19 cellular contexts compared by ENCODE assay signal in genomic region chr5:162786234-162786633, GRCh38.
A peak's percentile ranks its signal among the peaks of the same experiment; 100 is the strongest.
DNase-seq lines count a peak whose midpoint lies in the region; ATAC-seq and TF ChIP-seq lines count a peak whose summit lies in the region.
"Had no signal": no experiment of that assay in that cellular context is flagged by ENCODE, and none has a peak within 500 bp of the region (broad histone marks: within the 10 kb centered on the region; RNA-seq: fewer than 3 reads in every experiment).

No MANE protein-coding gene starts in this region.

- H3K27me3 Mint-ChIP-seq in neural progenitor cell (ENCODE audit: insufficient read depth, low read depth), result peaks cover 2% of the 10 kb centered on the region
- H3K27me3 Mint-ChIP-seq: T-helper 17 cell had no signal

- TF ChIP-seq POLR2A in NB4 (IDR thresholded peaks at IDR 0.05; ENCODE audit: extremely low read depth, insufficient read length), result no peak

- H3K4me1 ChIP-seq in neural progenitor cell, result no peaks in the 10 kb centered on the region
- H3K4me1 ChIP-seq: BLaER1, Peyer's patch had no signal

- DNase-seq in DMS53 (lab: John Stamatoyannopoulos, UW), result peak; percentile 61
- DNase-seq in DMS53 treated with DMSO at 0.1 percent for 48 hours (lab: John Stamatoyannopoulos, UW; ENCODE audit: unreplicated experiment), result no peak
- peak; percentile 1 for DNase-seq in NB4 (ENCODE audit: low read depth)
- DNase-seq in SK-MEL-5 (ENCODE audit: low read depth, low spot score), result peak; percentile 22
- no peak for DNase-seq in neural progenitor cell (ENCODE audit: low spot score)
- DNase-seq: 8988T, DMS153, MG63, NCI-H1417, NCI-H187 treated with DMSO at 0.1 percent for 48 hours, NCI-H748 treated with DMSO at 0.1 percent for 48 hours, Peyer's patch, SHP77 treated with DMSO at 0.1 percent for 48 hours, T-helper 17 cell had no signal

- in situ Hi-C loops in SK-MEL-5 (cut with HindIII; ENCODE audit: low pct_unique_long_range_greater_than_20kb, low sequenced_read_pairs), result no loop called here

- H3F3A ChIP-seq in neural progenitor cell (ENCODE audit: low read depth), result peaks cover 8% of the 10 kb centered on the region

- H4K20me1 ChIP-seq in neural progenitor cell (ENCODE audit: low read depth), result no peaks in the 10 kb centered on the region
- H4K20me1 ChIP-seq: BLaER1 had no signal

- no peaks in the 10 kb centered on the region for H3K36me3 Mint-ChIP-seq in neural progenitor cell

- no peak overlapping the region for H2AFZ ChIP-seq in neural progenitor cell (replicated peaks)
- H2AFZ ChIP-seq: GM23338 had no signal

- no peak overlapping the region for H3K4me2 ChIP-seq in neural progenitor cell
- H3K4me2 ChIP-seq: BLaER1, GM23338 had no signal

- no peak for TF ChIP-seq CTCF in NB4 (IDR thresholded peaks at IDR 0.05; ENCODE audit: low read depth, low read length)
- peak; percentile 16 for TF ChIP-seq CTCF in neural progenitor cell (IDR thresholded peaks at IDR 0.05)

- no peaks in the 10 kb centered on the region for H3K36me3 ChIP-seq in neural progenitor cell
- H3K36me3 ChIP-seq: BLaER1, MG63, Peyer's patch had no signal

- H3K9ac ChIP-seq in neural progenitor cell, result no peak overlapping the region
- H3K9ac ChIP-seq: BLaER1 had no signal

- no peak overlapping the region for H3K27ac Mint-ChIP-seq in neural progenitor cell
- H3K27ac Mint-ChIP-seq: GM23338, T-helper 17 cell had no signal

- no peaks in the 10 kb centered on the region for H3K9me3 ChIP-seq in neural progenitor cell (ENCODE audit: low read depth)
- H3K9me3 ChIP-seq: BLaER1, MG63, Peyer's patch had no signal

- H3K79me2 ChIP-seq in neural progenitor cell (ENCODE audit: low read depth), result no peaks in the 10 kb centered on the region

- H3K27me3 ChIP-seq in neural progenitor cell, result no peaks in the 10 kb centered on the region
- H3K27me3 ChIP-seq: BLaER1, MG63, Peyer's patch had no signal

- no peak overlapping the region for H3K4me3 Mint-ChIP-seq in neural progenitor cell
- H3K4me3 Mint-ChIP-seq: GM23338, T-helper 17 cell had no signal

- H3K4me3 ChIP-seq in NB4 (ENCODE audit: low read depth, low read length) (no peak overlapping the region), neural progenitor cell (no peak overlapping the region)
- H3K4me3 ChIP-seq: BLaER1, GM23338, MG63, Peyer's patch had no signal

- H3K4me1 Mint-ChIP-seq in neural progenitor cell, result peaks cover 10% of the 10 kb centered on the region
- H3K4me1 Mint-ChIP-seq: GM23338, T-helper 17 cell had no signal

- no peak overlapping the region for H3K27ac ChIP-seq in neural progenitor cell
- H3K27ac ChIP-seq: BLaER1, Peyer's patch had no signal

- ATAC-seq in GM18517 (IDR thresholded peaks at IDR 0.05; ENCODE audit: unreplicated experiment), result no peak
- no peak for ATAC-seq in GM19351 (IDR thresholded peaks at IDR 0.05; ENCODE audit: unreplicated experiment)
- ATAC-seq in HG02884 (IDR thresholded peaks at IDR 0.05; ENCODE audit: unreplicated experiment), result no peak
- ATAC-seq: GM23338, T-helper 17 cell had no signal

- peaks cover 8% of the 10 kb centered on the region for H3K9me3 Mint-ChIP-seq in neural progenitor cell

Comparison
In these comparisons a context has a peak if more than half of its experiments do, and no peak if none do; other contexts are left out.
1. DNase-seq: peak in DMS53 (single experiment), NB4 (single experiment) and SK-MEL-5 (single experiment); none in DMS53 treated with DMSO at 0.1 percent for 48 hours (single experiment) and neural progenitor cell (single experiment).